In the genomic region with DNA sequence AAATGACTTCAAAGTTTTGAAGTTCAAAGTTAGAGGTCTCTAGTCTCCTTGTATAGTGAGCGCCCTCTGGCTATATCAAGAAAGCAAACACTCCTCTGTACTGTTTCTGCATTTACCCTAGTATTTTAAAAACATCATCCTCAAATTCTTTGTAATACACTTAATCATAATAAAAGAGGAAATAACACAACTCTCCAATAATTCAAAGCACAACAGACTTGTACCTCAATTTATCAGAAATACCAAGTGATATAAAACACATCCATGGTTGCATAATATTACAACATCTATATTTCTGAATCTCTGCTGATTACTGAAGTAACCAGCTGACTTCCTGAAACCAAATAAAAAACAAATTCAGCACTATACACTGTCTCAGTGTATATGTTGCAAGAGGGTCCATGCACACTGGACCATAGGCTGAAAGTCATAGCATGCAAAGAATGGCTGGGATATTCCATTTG, we compare ENCODE assay signal across 1 cellular context.
A peak's percentile ranks its signal among the peaks of the same experiment; 100 is the strongest.
TF ChIP-seq lines count a peak whose summit lies in the region.

No MANE protein-coding gene starts in this region.

TF ChIP-seq in HepG2, 621 proteins besides CTCF, POLR2A, EP300 and RAD21 (continued from another document):
- TF ChIP-seq CBX5 (CRISPR knock-in tag; IDR thresholded peaks at IDR 0.05; ENCODE audit: borderline replicate concordance) (no peak), CEBPG (CRISPR knock-in tag; IDR thresholded peaks at IDR 0.05) (peak; percentile 72), NCOR1 (IDR thresholded peaks at IDR 0.05; ENCODE audit: borderline replicate concordance, low read length) (peak; percentile 53; the same call in 1 of the 2 replicates), SMAD3 (CRISPR knock-in tag; IDR thresholded peaks at IDR 0.05) (0 out of 2 replicates have a peak, but pooled peaks have one; percentile 40), HNF4A (CRISPR knock-in tag; IDR thresholded peaks at IDR 0.05) (peak; percentile 61), GATAD2A (CRISPR knock-in tag; IDR thresholded peaks at IDR 0.05) (peak; percentile 46; the same call in 1 of the 2 replicates), CEBPB (IDR thresholded peaks at IDR 0.05; ENCODE audit: borderline replicate concordance, low read depth, low read length) (peak; percentile 75), KDM5B (CRISPR knock-in tag; IDR thresholded peaks at IDR 0.05; ENCODE audit: borderline replicate concordance) (no peak), GFI1 (CRISPR knock-in tag; IDR thresholded peaks at IDR 0.05; ENCODE audit: borderline replicate concordance) (0 out of 2 replicates have a peak, but pooled peaks have one; percentile 15), IRF2 (CRISPR knock-in tag; IDR thresholded peaks at IDR 0.05) (0 out of 2 replicates have a peak, but pooled peaks have one; percentile 26), MED1 (CRISPR knock-in tag; IDR thresholded peaks at IDR 0.05) (0 out of 2 replicates have a peak, but pooled peaks have one; percentile 17), ZKSCAN8 (CRISPR knock-in tag; IDR thresholded peaks at IDR 0.05; ENCODE audit: borderline replicate concordance) (no peak)
- TF ChIP-seq, protein P1, sequence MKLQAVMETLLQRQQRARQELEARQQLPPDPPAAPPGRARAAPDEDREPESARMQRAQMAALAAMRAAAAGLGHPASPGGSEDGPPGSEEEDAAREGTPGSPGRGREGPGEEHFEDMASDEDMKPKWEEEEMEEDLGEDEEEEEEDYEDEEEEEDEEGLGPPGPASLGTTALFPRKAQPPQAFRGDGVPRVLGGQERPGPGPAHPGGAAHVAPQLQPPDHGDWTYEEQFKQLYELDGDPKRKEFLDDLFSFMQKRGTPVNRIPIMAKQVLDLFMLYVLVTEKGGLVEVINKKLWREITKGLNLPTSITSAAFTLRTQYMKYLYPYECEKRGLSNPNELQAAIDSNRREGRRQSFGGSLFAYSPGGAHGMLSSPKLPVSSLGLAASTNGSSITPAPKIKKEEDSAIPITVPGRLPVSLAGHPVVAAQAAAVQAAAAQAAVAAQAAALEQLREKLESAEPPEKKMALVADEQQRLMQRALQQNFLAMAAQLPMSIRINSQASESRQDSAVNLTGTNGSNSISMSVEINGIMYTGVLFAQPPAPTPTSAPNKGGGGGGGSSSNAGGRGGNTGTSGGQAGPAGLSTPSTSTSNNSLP (IDR thresholded peaks at IDR 0.05; ENCODE audit: low read depth, low read length): peak; percentile 59; the same call in 1 of the 2 replicates
- TF ChIP-seq, protein P2, sequence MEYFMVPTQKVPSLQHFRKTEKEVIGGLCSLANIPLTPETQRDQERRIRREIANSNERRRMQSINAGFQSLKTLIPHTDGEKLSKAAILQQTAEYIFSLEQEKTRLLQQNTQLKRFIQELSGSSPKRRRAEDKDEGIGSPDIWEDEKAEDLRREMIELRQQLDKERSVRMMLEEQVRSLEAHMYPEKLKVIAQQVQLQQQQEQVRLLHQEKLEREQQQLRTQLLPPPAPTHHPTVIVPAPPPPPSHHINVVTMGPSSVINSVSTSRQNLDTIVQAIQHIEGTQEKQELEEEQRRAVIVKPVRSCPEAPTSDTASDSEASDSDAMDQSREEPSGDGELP (IDR thresholded peaks at IDR 0.05; ENCODE audit: borderline replicate concordance, low read depth): peak; percentile 25; the same call in 1 of the 2 replicates
- TF ChIP-seq, protein P3, sequence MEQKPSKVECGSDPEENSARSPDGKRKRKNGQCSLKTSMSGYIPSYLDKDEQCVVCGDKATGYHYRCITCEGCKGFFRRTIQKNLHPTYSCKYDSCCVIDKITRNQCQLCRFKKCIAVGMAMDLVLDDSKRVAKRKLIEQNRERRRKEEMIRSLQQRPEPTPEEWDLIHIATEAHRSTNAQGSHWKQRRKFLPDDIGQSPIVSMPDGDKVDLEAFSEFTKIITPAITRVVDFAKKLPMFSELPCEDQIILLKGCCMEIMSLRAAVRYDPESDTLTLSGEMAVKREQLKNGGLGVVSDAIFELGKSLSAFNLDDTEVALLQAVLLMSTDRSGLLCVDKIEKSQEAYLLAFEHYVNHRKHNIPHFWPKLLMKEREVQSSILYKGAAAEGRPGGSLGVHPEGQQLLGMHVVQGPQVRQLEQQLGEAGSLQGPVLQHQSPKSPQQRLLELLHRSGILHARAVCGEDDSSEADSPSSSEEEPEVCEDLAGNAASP (CRISPR knock-in tag; IDR thresholded peaks at IDR 0.05; ENCODE audit: borderline replicate concordance): no peak
- TF ChIP-seq, protein P4, sequence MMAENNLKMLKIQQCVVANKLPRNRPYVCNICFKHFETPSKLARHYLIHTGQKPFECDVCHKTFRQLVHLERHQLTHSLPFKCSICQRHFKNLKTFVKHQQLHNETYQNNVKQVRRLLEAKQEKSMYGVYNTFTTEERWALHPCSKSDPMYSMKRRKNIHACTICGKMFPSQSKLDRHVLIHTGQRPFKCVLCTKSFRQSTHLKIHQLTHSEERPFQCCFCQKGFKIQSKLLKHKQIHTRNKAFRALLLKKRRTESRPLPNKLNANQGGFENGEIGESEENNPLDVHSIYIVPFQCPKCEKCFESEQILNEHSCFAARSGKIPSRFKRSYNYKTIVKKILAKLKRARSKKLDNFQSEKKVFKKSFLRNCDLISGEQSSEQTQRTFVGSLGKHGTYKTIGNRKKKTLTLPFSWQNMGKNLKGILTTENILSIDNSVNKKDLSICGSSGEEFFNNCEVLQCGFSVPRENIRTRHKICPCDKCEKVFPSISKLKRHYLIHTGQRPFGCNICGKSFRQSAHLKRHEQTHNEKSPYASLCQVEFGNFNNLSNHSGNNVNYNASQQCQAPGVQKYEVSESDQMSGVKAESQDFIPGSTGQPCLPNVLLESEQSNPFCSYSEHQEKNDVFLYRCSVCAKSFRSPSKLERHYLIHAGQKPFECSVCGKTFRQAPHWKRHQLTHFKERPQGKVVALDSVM (CRISPR knock-in tag; IDR thresholded peaks at IDR 0.05): no peak
- TF ChIP-seq, protein P5, sequence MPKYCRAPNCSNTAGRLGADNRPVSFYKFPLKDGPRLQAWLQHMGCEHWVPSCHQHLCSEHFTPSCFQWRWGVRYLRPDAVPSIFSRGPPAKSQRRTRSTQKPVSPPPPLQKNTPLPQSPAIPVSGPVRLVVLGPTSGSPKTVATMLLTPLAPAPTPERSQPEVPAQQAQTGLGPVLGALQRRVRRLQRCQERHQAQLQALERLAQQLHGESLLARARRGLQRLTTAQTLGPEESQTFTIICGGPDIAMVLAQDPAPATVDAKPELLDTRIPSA (CRISPR knock-in tag; IDR thresholded peaks at IDR 0.05; ENCODE audit: borderline replicate concordance): no peak
- TF ChIP-seq, protein P6, sequence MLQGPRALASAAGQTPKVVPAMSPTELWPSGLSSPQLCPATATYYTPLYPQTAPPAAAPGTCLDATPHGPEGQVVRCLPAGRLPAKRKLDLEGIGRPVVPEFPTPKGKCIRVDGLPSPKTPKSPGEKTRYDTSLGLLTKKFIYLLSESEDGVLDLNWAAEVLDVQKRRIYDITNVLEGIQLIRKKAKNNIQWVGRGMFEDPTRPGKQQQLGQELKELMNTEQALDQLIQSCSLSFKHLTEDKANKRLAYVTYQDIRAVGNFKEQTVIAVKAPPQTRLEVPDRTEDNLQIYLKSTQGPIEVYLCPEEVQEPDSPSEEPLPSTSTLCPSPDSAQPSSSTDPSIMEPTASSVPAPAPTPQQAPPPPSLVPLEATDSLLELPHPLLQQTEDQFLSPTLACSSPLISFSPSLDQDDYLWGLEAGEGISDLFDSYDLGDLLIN (CRISPR knock-in tag; IDR thresholded peaks at IDR 0.05; ENCODE audit: borderline replicate concordance): no peak
- TF ChIP-seq, protein P7, sequence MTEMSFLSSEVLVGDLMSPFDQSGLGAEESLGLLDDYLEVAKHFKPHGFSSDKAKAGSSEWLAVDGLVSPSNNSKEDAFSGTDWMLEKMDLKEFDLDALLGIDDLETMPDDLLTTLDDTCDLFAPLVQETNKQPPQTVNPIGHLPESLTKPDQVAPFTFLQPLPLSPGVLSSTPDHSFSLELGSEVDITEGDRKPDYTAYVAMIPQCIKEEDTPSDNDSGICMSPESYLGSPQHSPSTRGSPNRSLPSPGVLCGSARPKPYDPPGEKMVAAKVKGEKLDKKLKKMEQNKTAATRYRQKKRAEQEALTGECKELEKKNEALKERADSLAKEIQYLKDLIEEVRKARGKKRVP (CRISPR knock-in tag; IDR thresholded peaks at IDR 0.05): peak in 1 of 2 experiments; percentile 66; a peak in 2 of 4 replicates
